Comparison of ENCODE assay signal across 18 cellular contexts in the genomic region with DNA sequence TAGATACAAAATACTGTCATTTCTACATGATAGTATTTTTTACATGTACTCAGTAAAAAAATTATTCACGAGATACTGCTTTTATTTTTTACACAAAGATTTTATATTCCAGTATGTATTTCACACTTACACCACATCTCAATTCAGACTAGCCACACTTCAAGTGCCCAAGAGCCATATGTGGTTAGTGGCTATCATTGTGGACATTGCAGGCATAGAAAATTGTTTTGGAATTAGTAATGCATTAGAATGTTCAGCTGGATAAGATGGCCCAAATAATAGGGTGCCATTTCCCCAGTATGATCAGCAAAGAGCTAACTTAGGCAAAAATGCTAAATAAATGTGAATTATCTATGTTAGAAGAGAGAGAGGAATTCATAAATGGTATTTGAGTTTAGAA.
"Had no signal": no experiment of that assay in that cellular context is flagged by ENCODE, and none has a peak within 500 bp of the region (broad histone marks: within the 10 kb centered on the region; RNA-seq: fewer than 3 reads in every experiment).

No MANE protein-coding gene starts in this region.

- H3K9me3 ChIP-seq: gastrocnemius medialis, heart right ventricle, mucosa of descending colon, right atrium auricular region, tibial artery, upper lobe of right lung had no signal

- H3K4me3 ChIP-seq: dorsolateral prefrontal cortex, gastrocnemius medialis, heart right ventricle, mucosa of descending colon, right atrium auricular region, smooth muscle cell, tibial artery, upper lobe of right lung had no signal

- H3K4me3 Mint-ChIP-seq: natural killer cell, neural crest cell had no signal

- H3K36me3 Mint-ChIP-seq: natural killer cell had no signal

- DNase-seq: cortex of kidney; dorsolateral prefrontal cortex; effector CD8-positive, alpha-beta T cell; gastrocnemius medialis; heart right ventricle; islet precursor cell; mammary epithelial cell; mucosa of descending colon; natural killer cell; posterior cingulate gyrus; stimulated activated CD4-positive, alpha-beta T cell treated with anti-CD3 and anti-CD28 coated beads, Interleukin-2, amount 100 ng/mL, for 48 hours; stimulated activated naive CD8-positive, alpha-beta T cell treated with anti-CD3 and anti-CD28 coated beads, Interleukin-15, Interleukin-2, amounts not matched to agents 100 U/mL and 50 U/mL, for 24 hours; tibial artery; upper lobe of right lung had no signal

- H3K27me3 ChIP-seq: gastrocnemius medialis, right atrium auricular region, tibial artery, upper lobe of right lung had no signal

- H3K36me3 ChIP-seq: gastrocnemius medialis, heart right ventricle, right atrium auricular region, tibial artery, upper lobe of right lung had no signal

- H3K27ac Mint-ChIP-seq: natural killer cell had no signal

- H3K4me1 Mint-ChIP-seq: natural killer cell had no signal

- H3K27ac ChIP-seq: dorsolateral prefrontal cortex, gastrocnemius medialis, heart right ventricle, right atrium auricular region, tibial artery, upper lobe of right lung had no signal

- H3K4me1 ChIP-seq: gastrocnemius medialis, heart right ventricle, right atrium auricular region, tibial artery, upper lobe of right lung had no signal

- ATAC-seq: gastrocnemius medialis; heart right ventricle; left lobe of liver; mucosa of descending colon; natural killer cell; stimulated activated naive CD8-positive, alpha-beta T cell treated with anti-CD3 and anti-CD28 coated beads, Interleukin-15, Interleukin-2, amounts not matched to agents 100 U/mL and 50 U/mL, for 24 hours; upper lobe of right lung had no signal
